27 cellular contexts compared by ENCODE assay signal in genomic region chr11:72799441-72799840, GRCh38. TPM values are rescaled to one million over a fixed set of nuclear protein-coding genes. Genes with fewer than 3 reads are reported as not detected.
DNase-seq lines count a peak whose midpoint lies in the region; ATAC-seq, FAIRE-seq and TF ChIP-seq lines count a peak whose summit lies in the region.
"Had no signal": no experiment of that assay in that cellular context is flagged by ENCODE, and none has a peak within 500 bp of the region (broad histone marks: within the 10 kb centered on the region; RNA-seq: fewer than 3 reads in every experiment).

No MANE protein-coding gene starts in this region.

- no peaks in the 10 kb centered on the region for H3K9me3 Mint-ChIP-seq in memory B cell
- H3K9me3 Mint-ChIP-seq: CD4-positive, alpha-beta memory T cell; T-cell had no signal

- no peaks in the 10 kb centered on the region for H3K36me3 Mint-ChIP-seq in memory B cell
- H3K36me3 Mint-ChIP-seq: CD4-positive, alpha-beta memory T cell; T-cell had no signal

- peaks cover 5% of the 10 kb centered on the region for H3F3A ChIP-seq in SK-N-SH (replicated peaks; ENCODE audit: insufficient read depth)

- no peak overlapping the region for H2AFZ ChIP-seq in SK-N-SH (ENCODE audit: low read depth)
- H2AFZ ChIP-seq in H1 (ENCODE audit: low read length), result no peak overlapping the region
- H2AFZ ChIP-seq: PC-9 had no signal

- H3K4me1 ChIP-seq in SK-N-SH (ENCODE audit: control insufficient read depth in 1 of 2, insufficient read depth in 2 of 2, low read depth in 1 of 2, low read length in 1 of 2) (peaks cover 0 to 3% of the 10 kb centered on the region in 2 experiments; a peak in 1 of 4 replicates), H1 (replicated peaks in 1 of 4; ENCODE audit: control insufficient read depth in 3 of 4, insufficient read depth in 4 of 4, low read length in 3 of 4) (peaks cover 0 to 11% (median 3%) of the 10 kb centered on the region in 4 experiments; a peak in 3 of 7 replicates)
- H3K4me1 ChIP-seq: SJCRH30 had no signal

- H3K27ac Mint-ChIP-seq in memory B cell, result no peak overlapping the region
- H3K27ac Mint-ChIP-seq: T-cell had no signal

- 71% methylated on average over 4 of the region's 4 CpGs for WGBS in SK-N-SH (ENCODE audit: low lambda C conversion rate)
- WGBS in H1 (ENCODE audit: extremely low coverage in 1 of 2, insufficient coverage in 1 of 2, insufficient read length in 1 of 2, insufficient replicate concordance in 2 of 2, low coverage in 1 of 2, low lambda C conversion rate in 2 of 2, missing lambda C conversion rate in 1 of 2), 2 experiments, result 89% methylated on average over 3 of the region's 4 CpGs; no CpG with 5 or more reads in 1 of the 2 experiments

- H3K4me3 ChIP-seq in SK-N-SH (ENCODE audit: low read depth in 2 of 2, low read length in 1 of 2) (no peak overlapping the region), H1 (ENCODE audit: extremely low read depth in 1 of 4, insufficient read depth in 2 of 4, low read depth in 3 of 4, low read length in 4 of 4) (no peak overlapping the region)
- H3K4me3 ChIP-seq: BLaER1, PC-9, SJCRH30 had no signal

- DNase-seq in NCI-H2171 treated with DMSO at 0.1 percent for 48 hours (lab: John Stamatoyannopoulos, UW) (peak; percentile 12), NCI-H2171 (lab: John Stamatoyannopoulos, UW) (no peak), SK-N-SH (no peak), H1 (ENCODE audit: low read depth in 1 of 2, low spot score in 2 of 2) (no peak), memory B cell (ENCODE audit: low spot score in 2 of 2) (no peak), NCI-H187 (lab: John Stamatoyannopoulos, UW) (no peak)
- DNase-seq: 8988T; CD4-positive, alpha-beta memory T cell; COR-L47; DMS53; KG1; MM.1S; NCI-H1092; NCI-H1436; NCI-H187 treated with DMSO at 0.1 percent for 48 hours; NCI-H446 treated with DMSO at 0.1 percent for 48 hours; NCI-H526; NCI-H82; NK-92 treated with Interleukin-12 subunit alpha and Interleukin-12 subunit beta, amount 100 ng/mL, for 24 hours; PC-9; SJCRH30; T-cell had no signal

- no peaks in the 10 kb centered on the region for H3K9me3 ChIP-seq in SK-N-SH
- no peaks in the 10 kb centered on the region for H3K9me3 ChIP-seq in H1 (ENCODE audit: insufficient read depth in 2 of 2, low read depth in 1 of 2, low read length in 1 of 2)
- H3K9me3 ChIP-seq: BLaER1, SJCRH30 had no signal

- no peaks in the 10 kb centered on the region for H3K23me2 ChIP-seq in H1 (ENCODE audit: low read depth, low read length)

- TF ChIP-seq CTCF in SK-N-SH (IDR thresholded peaks at IDR 0.05) (no peak), H1 (IDR thresholded peaks at IDR 0.05; ENCODE audit: control extremely low read depth in 1 of 3, insufficient read depth in 1 of 3, low read depth in 1 of 3, low read length in 3 of 3) (no peak)

- H3K36me3 ChIP-seq in SK-N-SH (replicated peaks in 1 of 2; ENCODE audit: control insufficient read depth in 1 of 2, insufficient read depth in 2 of 2, low read length in 1 of 2) (no peaks in the 10 kb centered on the region), H1 (ENCODE audit: control insufficient read depth in 2 of 4, insufficient read depth in 4 of 4, low read length in 3 of 4) (no peaks in the 10 kb centered on the region)
- H3K36me3 ChIP-seq: BLaER1, SJCRH30 had no signal

- TF ChIP-seq EP300 in SK-N-SH (IDR thresholded peaks at IDR 0.05; ENCODE audit: borderline replicate concordance in 1 of 2, low read depth in 1 of 2, low read length in 1 of 2) (no peak), H1 (IDR thresholded peaks at IDR 0.05; ENCODE audit: borderline replicate concordance in 1 of 2, low read depth in 2 of 2, low read length in 2 of 2) (no peak)

- no peak overlapping the region for H3K14ac ChIP-seq in H1 (ENCODE audit: insufficient read length)

- H3K4me3 Mint-ChIP-seq in memory B cell, result no peak overlapping the region
- H3K4me3 Mint-ChIP-seq: CD4-positive, alpha-beta memory T cell; T-cell had no signal

- ATAC-seq in memory B cell (ENCODE audit: low read depth) (peak; percentile 56), HG02798 (IDR thresholded peaks at IDR 0.05; ENCODE audit: poor library complexity, unreplicated experiment) (no peak), GM18520 (IDR thresholded peaks at IDR 0.05; ENCODE audit: unreplicated experiment) (no peak)
- ATAC-seq: Right ventricle myocardium inferior, T-cell had no signal

- H2BK20ac ChIP-seq in H1 (ENCODE audit: low read length), result no peak overlapping the region

- H2BK5ac ChIP-seq in H1 (ENCODE audit: low read depth, low read length), result no peak overlapping the region

- H3K18ac ChIP-seq in H1 (ENCODE audit: extremely low read depth, low read length), result no peak overlapping the region

- H4K91ac ChIP-seq in H1 (replicated peaks; ENCODE audit: insufficient read length, low read length), result no peak overlapping the region

- H3K27me3 ChIP-seq in SK-N-SH (ENCODE audit: insufficient read depth), result no peaks in the 10 kb centered on the region
- H3K27me3 ChIP-seq in H1 (replicated peaks in 1 of 4; ENCODE audit: control insufficient read depth in 3 of 4, extremely low read depth in 1 of 4, insufficient read depth in 3 of 4, low read length in 3 of 4), result no peaks in the 10 kb centered on the region
- H3K27me3 ChIP-seq: BLaER1, SJCRH30 had no signal

- no peak for FAIRE-seq in H1 (lab: Jason Lieb, UNC)
- FAIRE-seq: GM18507 had no signal

- POLR2A ChIA-PET in SK-N-SH (lab: Yijun Ruan, JAX), result no interaction called here
- POLR2A ChIA-PET in H1 (lab: Charles Lee; ENCODE audit: partially characterized antibody), result interaction anchor here (1.8 kb wide), 1 partner anchor 29 kb away, joined by 4 read pairs; no protein-coding TSS in a partner anchor

- H3K9ac ChIP-seq in SK-N-SH, result no peak overlapping the region
- H3K9ac ChIP-seq in H1 (replicated peaks in 1 of 4; ENCODE audit: extremely low read depth in 1 of 4, low read depth in 3 of 4, low read length in 3 of 4), result no peak overlapping the region
- H3K9ac ChIP-seq: BLaER1 had no signal

- H3K4me1 Mint-ChIP-seq in memory B cell, result peaks cover 12% of the 10 kb centered on the region

- H2BK15ac ChIP-seq in H1 (ENCODE audit: low read length), result no peak overlapping the region

- no peak overlapping the region for H2BK12ac ChIP-seq in H1 (ENCODE audit: low read depth, low read length)

- H3K23ac ChIP-seq in H1 (ENCODE audit: insufficient read length), result no peak overlapping the region

- TF ChIP-seq RAD21 in SK-N-SH (IDR thresholded peaks at IDR 0.05; ENCODE audit: low read length) (no peak), H1 (IDR thresholded peaks at IDR 0.05 in 1 of 2, conservative IDR thresholded peaks at IDR 0.05 in 1 of 2; ENCODE audit: low read depth in 2 of 2, low read length in 2 of 2) (no peak)

- H3K27ac ChIP-seq in SK-N-SH (ENCODE audit: low read depth in 2 of 2, low read length in 1 of 2), result no peak overlapping the region
- no peak overlapping the region for H3K27ac ChIP-seq in H1 (ENCODE audit: low read depth, low read length)
- H3K27ac ChIP-seq: BLaER1, PC-9, SJCRH30 had no signal

- H3K9me2 ChIP-seq in SK-N-SH, result no peaks in the 10 kb centered on the region

- no peak overlapping the region for H3K56ac ChIP-seq in H1 (replicated peaks; ENCODE audit: insufficient read length, low read depth, low read length)

- H2BK120ac ChIP-seq in H1 (replicated peaks; ENCODE audit: low read depth, low read length), result no peak overlapping the region

- no peak overlapping the region for H2AK5ac ChIP-seq in H1 (ENCODE audit: low read depth, low read length)

- no peaks in the 10 kb centered on the region for H3K79me1 ChIP-seq in H1 (ENCODE audit: low read depth, low read length)

- H3K27me3 Mint-ChIP-seq in memory B cell, result no peaks in the 10 kb centered on the region
- H3K27me3 Mint-ChIP-seq: CD4-positive, alpha-beta memory T cell; T-cell had no signal

- CTCF ChIA-PET in SK-N-SH (lab: Yijun Ruan, JAX) (no interaction called here), H1 (lab: Charles Lee; ENCODE audit: partially characterized antibody) (interaction anchor here (1.3 to 2.4 kb wide), 2 partner anchors 12 to 15 kb away, joined by 4 to 8 read pairs; partner anchors contain the start of gene ATG16L2)

- no peak overlapping the region for H4K5ac ChIP-seq in H1 (ENCODE audit: insufficient read length, low read depth, low read length)

- H3K4me2 ChIP-seq in SK-N-SH (no peak overlapping the region), H1 (ENCODE audit: insufficient read depth in 1 of 2, low read depth in 2 of 2, low read length in 2 of 2) (no peak overlapping the region; a peak in 1 of 4 replicates)
- H3K4me2 ChIP-seq: BLaER1, PC-9 had no signal

- H4K8ac ChIP-seq in H1 (ENCODE audit: extremely low read depth, insufficient read depth, low read length), result no peak overlapping the region

- H3K4ac ChIP-seq in H1 (replicated peaks; ENCODE audit: insufficient read length, low read depth, low read length), result no peak overlapping the region

- H3K79me2 ChIP-seq in SK-N-SH (ENCODE audit: insufficient read depth) (no peaks in the 10 kb centered on the region), H1 (ENCODE audit: control insufficient read depth in 1 of 2, insufficient read depth in 2 of 2, low read length in 2 of 2) (no peaks in the 10 kb centered on the region)

- H4K20me1 ChIP-seq in SK-N-SH (ENCODE audit: insufficient read depth), result no peaks in the 10 kb centered on the region
- H4K20me1 ChIP-seq in H1 (replicated peaks in 1 of 2; ENCODE audit: control insufficient read depth in 1 of 2, insufficient read depth in 2 of 2, low read length in 2 of 2), result no peaks in the 10 kb centered on the region
- H4K20me1 ChIP-seq: BLaER1 had no signal

- TF ChIP-seq POLR2A in H1 (IDR thresholded peaks at IDR 0.05; ENCODE audit: control extremely low read depth in 1 of 2, low read depth in 2 of 2, low read length in 2 of 2), result no peak

RNA-seq across cellular contexts. Expression of gene STARD10, which starts 5.6 kb away (rescaled TPM):
- polyA plus RNA-seq in SK-N-SH (2012; rRNA removed), result 42.2 and 47.7 TPM in 2 replicates
- 20.7 and 30.1 TPM in 2 replicates for polyA plus RNA-seq in SK-N-SH (2012; cell fraction: cytosol; rRNA removed)
- polyA plus RNA-seq in SK-N-SH (2012; cell fraction: nucleus; rRNA removed), result 23.7 and 25.6 TPM in 2 replicates
- total RNA-seq in H1 (2021; fragmentation: NEBNext Ultra II Directional; extraction: Animal tissue kit (Norgen Biotek cat#: 25700)), result 23.7 and 25.3 TPM in 2 replicates
- 35.7 and 57.1 TPM in 2 replicates for polyA plus RNA-seq in H1 (2011; rRNA removed)
- polyA plus RNA-seq in H1 (2011; cell fraction: cytosol; rRNA removed), result 41.5 TPM
- polyA plus RNA-seq in H1 (2011; cell fraction: nucleus; rRNA removed), result 74.6 TPM
- polyA plus RNA-seq in H1 (2012, experiment 1 of 2), result 26.5 to 39.2 TPM (median 33.0 TPM) in 4 replicates
- 26.5 TPM for polyA plus RNA-seq in H1 (2012, experiment 2 of 2)
- 16.4 TPM for polyA plus RNA-seq in H1 (2013, experiment 1 of 2)
- polyA plus RNA-seq in H1 (2013, experiment 2 of 2), result 14.7 TPM
- polyA minus RNA-seq in H1 (2011; rRNA and poly(A)+ RNA removed), result 31.9 and 36.2 TPM in 2 replicates
- polyA minus RNA-seq in H1 (2011; cell fraction: cytosol; rRNA and poly(A)+ RNA removed), result 19.2 TPM
- polyA minus RNA-seq in H1 (2011; cell fraction: nucleus; rRNA and poly(A)+ RNA removed), result 19.1 TPM

RNA-seq across cellular contexts. Expression of gene ATG16L2, which starts 14.8 kb away (rescaled TPM):
- polyA plus RNA-seq in SK-N-SH (2012; rRNA removed) (26.9 and 29.4 TPM in 2 replicates), H1 (2011; rRNA removed) (18.5 and 23.4 TPM in 2 replicates)
- 3.8 and 6.1 TPM in 2 replicates for polyA plus RNA-seq in SK-N-SH (2012; cell fraction: cytosol; rRNA removed)
- polyA plus RNA-seq in SK-N-SH (2012; cell fraction: nucleus; rRNA removed), result 205 and 218 TPM in 2 replicates
- total RNA-seq in H1 (2021; fragmentation: NEBNext Ultra II Directional; extraction: Animal tissue kit (Norgen Biotek cat#: 25700)), result 11.0 and 11.7 TPM in 2 replicates
- polyA plus RNA-seq in H1 (2011; cell fraction: cytosol; rRNA removed), result 26.6 TPM
- 154 TPM for polyA plus RNA-seq in H1 (2011; cell fraction: nucleus; rRNA removed)
- 11.4 to 21.9 TPM (median 16.3 TPM) in 4 replicates for polyA plus RNA-seq in H1 (2012, experiment 1 of 2)
- polyA plus RNA-seq in H1 (2012, experiment 2 of 2), result 6.5 TPM
- 7.1 TPM for polyA plus RNA-seq in H1 (2013, experiment 1 of 2)
- 6.3 TPM for polyA plus RNA-seq in H1 (2013, experiment 2 of 2)
- 15.4 and 15.5 TPM in 2 replicates for polyA minus RNA-seq in H1 (2011; rRNA and poly(A)+ RNA removed)
- polyA minus RNA-seq in H1 (2011; cell fraction: cytosol; rRNA and poly(A)+ RNA removed), result 7.7 TPM
- 34.3 TPM for polyA minus RNA-seq in H1 (2011; cell fraction: nucleus; rRNA and poly(A)+ RNA removed)

RNA-seq across cellular contexts. Expression of gene ARAP1, which starts 47.2 kb away (rescaled TPM):
- polyA plus RNA-seq in SK-N-SH (2012; rRNA removed) (43.4 and 56.6 TPM in 2 replicates), H1 (2011; rRNA removed) (25.7 and 39.9 TPM in 2 replicates)
- 21.6 and 37.3 TPM in 2 replicates for polyA plus RNA-seq in SK-N-SH (2012; cell fraction: cytosol; rRNA removed)
- polyA plus RNA-seq in SK-N-SH (2012; cell fraction: nucleus; rRNA removed), result 118 and 136 TPM in 2 replicates
- 59.5 and 61.6 TPM in 2 replicates for total RNA-seq in H1 (2021; fragmentation: NEBNext Ultra II Directional; extraction: Animal tissue kit (Norgen Biotek cat#: 25700))
- 34.5 TPM for polyA plus RNA-seq in H1 (2011; cell fraction: cytosol; rRNA removed)
- 123 TPM for polyA plus RNA-seq in H1 (2011; cell fraction: nucleus; rRNA removed)
- 39.5 to 54.2 TPM (median 51.4 TPM) in 4 replicates for polyA plus RNA-seq in H1 (2012, experiment 1 of 2)
- polyA plus RNA-seq in H1 (2012, experiment 2 of 2), result 53.3 TPM
- 28.7 TPM for polyA plus RNA-seq in H1 (2013, experiment 1 of 2)
- polyA plus RNA-seq in H1 (2013, experiment 2 of 2), result 25.5 TPM
- polyA minus RNA-seq in H1 (2011; rRNA and poly(A)+ RNA removed), result 39.5 and 45.8 TPM in 2 replicates
- polyA minus RNA-seq in H1 (2011; cell fraction: cytosol; rRNA and poly(A)+ RNA removed), result 52.5 TPM
- polyA minus RNA-seq in H1 (2011; cell fraction: nucleus; rRNA and poly(A)+ RNA removed), result 66.4 TPM
